In the genomic region with DNA sequence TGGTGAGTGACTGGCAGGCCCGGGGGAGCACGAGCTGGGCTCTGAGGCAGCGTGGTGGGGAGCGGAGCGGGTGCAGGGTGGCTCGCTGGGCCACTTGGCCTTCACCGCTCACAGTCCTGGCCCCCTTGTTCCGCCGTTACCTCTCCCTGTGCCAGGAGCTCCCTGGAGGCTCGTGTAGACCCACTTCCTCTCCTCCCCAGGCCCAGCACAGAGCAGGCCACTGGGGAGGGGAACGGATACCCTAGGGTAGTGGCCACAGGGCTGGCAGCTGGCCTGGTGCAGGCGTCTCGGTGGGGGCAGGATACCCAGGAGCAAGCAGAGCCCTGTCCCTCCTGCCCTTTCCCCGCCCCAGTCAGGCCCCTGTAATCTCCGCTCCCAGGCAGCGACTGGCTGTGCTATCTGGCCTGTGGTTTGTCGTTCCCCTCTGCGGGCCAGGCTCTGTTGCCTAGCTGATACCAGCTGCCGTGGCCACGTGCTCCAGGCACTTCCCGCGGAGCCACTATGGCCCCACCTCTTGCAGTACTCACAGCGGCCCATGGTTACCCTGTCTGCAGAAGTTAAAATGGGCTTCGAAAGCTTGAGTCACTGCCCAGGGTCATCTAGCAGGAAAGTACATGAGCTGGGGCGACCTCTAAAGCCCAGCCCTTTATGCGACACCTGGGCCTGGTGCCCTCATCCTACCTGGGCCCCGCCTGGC, we compare ENCODE assay signal across 1 cellular context.
TF ChIP-seq lines count a peak whose summit lies in the region.

No MANE protein-coding gene starts in this region.

TF ChIP-seq in A549, 52 proteins besides CTCF, POLR2A, EP300 and RAD21 (continued from another document):
- TF ChIP-seq BHLHE40 (IDR thresholded peaks at IDR 0.05; ENCODE audit: low read depth, low read length) (no peak), HDAC2 (IDR thresholded peaks at IDR 0.05) (no peak), ZFP36 (IDR thresholded peaks at IDR 0.05; ENCODE audit: borderline replicate concordance, partially characterized antibody) (no peak), NR3C1 (IDR thresholded peaks at IDR 0.05) (no peak)
- TF ChIP-seq, protein P1, sequence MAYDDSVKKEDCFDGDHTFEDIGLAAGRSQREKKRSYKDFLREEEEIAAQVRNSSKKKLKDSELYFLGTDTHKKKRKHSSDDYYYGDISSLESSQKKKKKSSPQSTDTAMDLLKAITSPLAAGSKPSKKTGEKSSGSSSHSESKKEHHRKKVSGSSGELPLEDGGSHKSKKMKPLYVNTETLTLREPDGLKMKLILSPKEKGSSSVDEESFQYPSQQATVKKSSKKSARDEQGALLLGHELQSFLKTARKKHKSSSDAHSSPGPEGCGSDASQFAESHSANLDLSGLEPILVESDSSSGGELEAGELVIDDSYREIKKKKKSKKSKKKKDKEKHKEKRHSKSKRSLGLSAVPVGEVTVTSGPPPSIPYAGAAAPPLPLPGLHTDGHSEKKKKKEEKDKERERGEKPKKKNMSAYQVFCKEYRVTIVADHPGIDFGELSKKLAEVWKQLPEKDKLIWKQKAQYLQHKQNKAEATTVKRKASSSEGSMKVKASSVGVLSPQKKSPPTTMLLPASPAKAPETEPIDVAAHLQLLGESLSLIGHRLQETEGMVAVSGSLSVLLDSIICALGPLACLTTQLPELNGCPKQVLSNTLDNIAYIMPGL (CRISPR knock-in tag; IDR thresholded peaks at IDR 0.05; ENCODE audit: borderline replicate concordance) = no peak
